In the genomic region with DNA sequence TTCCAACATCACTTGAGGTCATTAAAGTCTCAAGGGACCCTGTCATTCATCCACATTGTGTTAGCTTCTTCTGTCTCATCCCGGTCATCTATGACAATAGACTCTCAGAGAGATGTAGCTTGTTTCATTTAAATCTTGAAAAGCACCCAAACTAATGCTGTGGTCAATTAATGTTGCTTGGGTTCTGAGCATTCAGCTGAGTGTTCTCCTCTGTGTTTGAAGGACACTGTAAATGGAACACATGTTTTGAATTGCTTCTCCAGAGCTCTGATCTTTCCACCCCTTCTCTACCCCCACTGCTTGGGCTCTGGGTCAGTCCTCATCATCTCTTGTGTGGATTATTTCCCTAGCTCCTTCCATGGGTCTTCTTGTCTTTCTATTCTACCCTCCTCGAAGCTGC, we compare ENCODE assay signal across 1 cellular context.
TF ChIP-seq lines count a peak whose summit lies in the region.

No MANE protein-coding gene starts in this region.

TF ChIP-seq in K562, 482 proteins besides CTCF, POLR2A, EP300 and RAD21 (continued from another document):
- TF ChIP-seq CBFA2T3 (IDR thresholded peaks at IDR 0.05), result no peak
- no peak for TF ChIP-seq HDGF (IDR thresholded peaks at IDR 0.05)
- TF ChIP-seq, protein P1, sequence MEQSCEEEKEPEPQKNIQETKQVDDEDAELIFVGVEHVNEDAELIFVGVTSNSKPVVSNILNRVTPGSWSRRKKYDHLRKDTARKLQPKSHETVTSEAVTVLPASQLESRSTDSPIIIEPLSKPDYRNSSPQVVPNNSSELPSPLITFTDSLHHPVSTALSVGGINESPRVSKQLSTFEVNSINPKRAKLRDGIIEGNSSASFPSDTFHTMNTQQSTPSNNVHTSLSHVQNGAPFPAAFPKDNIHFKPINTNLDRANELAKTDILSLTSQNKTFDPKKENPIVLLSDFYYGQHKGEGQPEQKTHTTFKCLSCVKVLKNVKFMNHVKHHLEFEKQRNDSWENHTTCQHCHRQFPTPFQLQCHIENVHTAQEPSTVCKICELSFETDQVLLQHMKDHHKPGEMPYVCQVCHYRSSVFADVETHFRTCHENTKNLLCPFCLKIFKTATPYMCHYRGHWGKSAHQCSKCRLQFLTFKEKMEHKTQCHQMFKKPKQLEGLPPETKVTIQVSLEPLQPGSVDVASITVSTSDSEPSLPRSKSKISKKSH (CRISPR knock-in tag; IDR thresholded peaks at IDR 0.05), result no peak
- TF ChIP-seq C11orf30 (IDR thresholded peaks at IDR 0.05; ENCODE audit: low read depth), result no peak
- TF ChIP-seq ZNF274 (IDR thresholded peaks at IDR 0.05; ENCODE audit: borderline replicate concordance, low read depth, low read length), result no peak
- no peak for TF ChIP-seq KDM4B (IDR thresholded peaks at IDR 0.05; ENCODE audit: borderline replicate concordance in 2 of 2, low read depth in 1 of 2)
- TF ChIP-seq, protein P2, sequence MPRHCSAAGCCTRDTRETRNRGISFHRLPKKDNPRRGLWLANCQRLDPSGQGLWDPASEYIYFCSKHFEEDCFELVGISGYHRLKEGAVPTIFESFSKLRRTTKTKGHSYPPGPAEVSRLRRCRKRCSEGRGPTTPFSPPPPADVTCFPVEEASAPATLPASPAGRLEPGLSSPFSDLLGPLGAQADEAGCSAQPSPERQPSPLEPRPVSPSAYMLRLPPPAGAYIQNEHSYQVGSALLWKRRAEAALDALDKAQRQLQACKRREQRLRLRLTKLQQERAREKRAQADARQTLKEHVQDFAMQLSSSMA (CRISPR knock-in tag; IDR thresholded peaks at IDR 0.05), result no peak
- TF ChIP-seq GATAD2A (IDR thresholded peaks at IDR 0.05), result no peak
- TF ChIP-seq FOXJ2 (tag; IDR thresholded peaks at IDR 0.05), result no peak
- no peak for TF ChIP-seq ZNF165 (CRISPR knock-in tag; IDR thresholded peaks at IDR 0.05; ENCODE audit: borderline replicate concordance)
- TF ChIP-seq NR3C1 (CRISPR knock-in tag; IDR thresholded peaks at IDR 0.05), result no peak
- no peak for TF ChIP-seq ARID2 (IDR thresholded peaks at IDR 0.05)
- TF ChIP-seq PTBP1 (IDR thresholded peaks at IDR 0.05; ENCODE audit: low read depth, low read length), result no peak
- TF ChIP-seq ZNF311 (CRISPR knock-in tag; IDR thresholded peaks at IDR 0.05), result no peak
TF ChIP-seq in K562: peak in this region for 0.
